In genomic region chr9:95552241-95552640, GRCh38 we compare ENCODE assay signal across 22 cellular contexts. TPM values are rescaled to one million over a fixed set of nuclear protein-coding genes. Genes with fewer than 3 reads are reported as not detected.
DNase-seq lines count a peak whose midpoint lies in the region; ATAC-seq, FAIRE-seq and TF ChIP-seq lines count a peak whose summit lies in the region.
"Had no signal": no experiment of that assay in that cellular context is flagged by ENCODE, and none has a peak within 500 bp of the region (broad histone marks: within the 10 kb centered on the region; RNA-seq: fewer than 3 reads in every experiment).

No MANE protein-coding gene starts in this region.

- CTCF ChIA-PET in H1 (lab: Charles Lee; ENCODE audit: partially characterized antibody) = interaction anchor here (1.4 to 1.7 kb wide), 3 partner anchors 13 to 175 kb away, joined by 4 to 9 read pairs (median 7); no protein-coding TSS in a partner anchor

- H3K4me3 ChIP-seq in H1 (ENCODE audit: extremely low read depth in 1 of 4, insufficient read depth in 2 of 4, low read depth in 3 of 4, low read length in 4 of 4) = peak overlapping the region in 3 of 4 experiments; percentile 45 to 69 (median 45); a peak in 3 of 8 replicates
- no peak overlapping the region for H3K4me3 ChIP-seq in mesenchymal stem cell (ENCODE audit: insufficient read depth in 1 of 2, low read depth in 1 of 2, low read length in 2 of 2)
- no peak overlapping the region for H3K4me3 ChIP-seq in WERI-Rb-1 (ENCODE audit: low read depth, low read length)
- H3K4me3 ChIP-seq: K562 had no signal

- TF ChIP-seq POLR2A in H1 (IDR thresholded peaks at IDR 0.05; ENCODE audit: control extremely low read depth in 1 of 2, low read depth in 2 of 2, low read length in 2 of 2) = no peak

- 11% methylated on average over 7 of the region's 7 CpGs; no CpG with 5 or more reads in 1 of the 2 experiments for WGBS in H1 (ENCODE audit: extremely low coverage in 1 of 2, insufficient coverage in 1 of 2, insufficient read length in 1 of 2, insufficient replicate concordance in 2 of 2, low coverage in 1 of 2, low lambda C conversion rate in 2 of 2, missing lambda C conversion rate in 1 of 2), 2 experiments
- WGBS in mesenchymal stem cell = 55% methylated on average over 4 of the region's 7 CpGs

- DNase-seq in natural killer cell (no peak), H1 (ENCODE audit: low read depth in 1 of 2, low spot score in 2 of 2) (peak in 1 of 2 experiments; percentile 56), mesenchymal stem cell (no peak), DMS 273 (lab: John Stamatoyannopoulos, UW; ENCODE audit: unreplicated experiment) (no peak), WERI-Rb-1 (no peak), nephron progenitor cell (no peak)
- DNase-seq in natural killer cell treated with Interleukin-12 subunit alpha and Interleukin-12 subunit beta and Interleukin-15 and Interleukin-18, amount 100 ng/mL, for 72 hours (ENCODE audit: low spot score) = no peak
- DNase-seq: 8988T, COR-L47, DMS153, GF-D8, GOT3, HFFc6, NCI-H187, NCI-H2227 treated with DMSO at 0.1 percent for 48 hours, NCI-H510A treated with DMSO at 0.1 percent for 48 hours, NCI-H774, OCI-M1 had no signal

- H3K23ac ChIP-seq in H1 (ENCODE audit: insufficient read length) (no peak overlapping the region), mesenchymal stem cell (ENCODE audit: low read length in 2 of 2) (no peak overlapping the region)

- H3K9me3 Mint-ChIP-seq in natural killer cell = no peaks in the 10 kb centered on the region
- no peaks in the 10 kb centered on the region for H3K9me3 Mint-ChIP-seq in natural killer cell treated with Interleukin-12 subunit alpha and Interleukin-12 subunit beta and Interleukin-15 and Interleukin-18, amount 100 ng/mL, for 72 hours
- H3K9me3 Mint-ChIP-seq in nephron progenitor cell = peaks cover 21% of the 10 kb centered on the region

- no peak for TF ChIP-seq RAD21 in H1 (IDR thresholded peaks at IDR 0.05 in 1 of 2, conservative IDR thresholded peaks at IDR 0.05 in 1 of 2; ENCODE audit: low read depth in 2 of 2, low read length in 2 of 2)

- no peak overlapping the region for H4K5ac ChIP-seq in H1 (ENCODE audit: insufficient read length, low read depth, low read length)

- no peak overlapping the region for H2BK120ac ChIP-seq in H1 (replicated peaks; ENCODE audit: low read depth, low read length)
- no peak overlapping the region for H2BK120ac ChIP-seq in mesenchymal stem cell (ENCODE audit: low read depth, low read length)

- H3K36me3 ChIP-seq in H1 (ENCODE audit: control insufficient read depth in 2 of 4, insufficient read depth in 4 of 4, low read length in 3 of 4) (no peaks in the 10 kb centered on the region; a peak in 1 of 8 replicates), mesenchymal stem cell (ENCODE audit: control insufficient read depth in 1 of 2, insufficient read depth in 2 of 2, low read depth in 1 of 2, low read length in 2 of 2) (no peaks in the 10 kb centered on the region), WERI-Rb-1 (no peaks in the 10 kb centered on the region)

- H3K18ac ChIP-seq in H1 (ENCODE audit: extremely low read depth, low read length) (peak overlapping the region; percentile 81; the same call in 1 of the 2 replicates), mesenchymal stem cell (ENCODE audit: low read depth in 1 of 2, low read length in 2 of 2) (no peak overlapping the region)

- no peak for TF ChIP-seq EP300 in H1 (IDR thresholded peaks at IDR 0.05; ENCODE audit: borderline replicate concordance in 1 of 2, low read depth in 2 of 2, low read length in 2 of 2)

- H3K4me3 Mint-ChIP-seq in natural killer cell = peak overlapping the region; percentile 54
- H3K4me3 Mint-ChIP-seq in natural killer cell treated with Interleukin-12 subunit alpha and Interleukin-12 subunit beta and Interleukin-15 and Interleukin-18, amount 100 ng/mL, for 72 hours = no peak overlapping the region
- no peak overlapping the region for H3K4me3 Mint-ChIP-seq in nephron progenitor cell
- H3K4me3 Mint-ChIP-seq: B cell, HFFc6 had no signal

- H3K9me3 ChIP-seq in H1 (ENCODE audit: insufficient read depth in 2 of 2, low read depth in 1 of 2, low read length in 1 of 2) = 0 out of 4 replicates have a peak, but pooled peaks cover 0 to 4% of the 10 kb centered on the region in 2 experiments
- H3K9me3 ChIP-seq in mesenchymal stem cell (ENCODE audit: control insufficient read depth, low read length) = no peaks in the 10 kb centered on the region
- peaks cover 7% of the 10 kb centered on the region for H3K9me3 ChIP-seq in WERI-Rb-1 (ENCODE audit: severe bottlenecking)

- no peak overlapping the region for H2BK20ac ChIP-seq in H1 (ENCODE audit: low read length)

- H3K79me2 ChIP-seq in H1 (ENCODE audit: control insufficient read depth in 1 of 2, insufficient read depth in 2 of 2, low read length in 2 of 2) = 0 out of 4 replicates have a peak, but pooled peaks cover 0 to 2% of the 10 kb centered on the region in 2 experiments

- H3K4me1 Mint-ChIP-seq in natural killer cell (peaks cover 0 to 21% of the 10 kb centered on the region in 2 donors), nephron progenitor cell (peaks cover 14% of the 10 kb centered on the region)
- peaks cover 7 to 10% of the 10 kb centered on the region in 2 donors for H3K4me1 Mint-ChIP-seq in natural killer cell treated with Interleukin-12 subunit alpha and Interleukin-12 subunit beta and Interleukin-15 and Interleukin-18, amount 100 ng/mL, for 72 hours (ENCODE audit: low read depth in 2 of 2)
- H3K4me1 Mint-ChIP-seq: B cell had no signal

- H2AFZ ChIP-seq in H1 (ENCODE audit: low read length) (no peak overlapping the region), mesenchymal stem cell (ENCODE audit: low read depth, low read length) (no peak overlapping the region)

- H3K4me2 ChIP-seq in H1 (ENCODE audit: insufficient read depth in 1 of 2, low read depth in 2 of 2, low read length in 2 of 2) = peak overlapping the region; percentile 93 to 95
- H3K4me2 ChIP-seq in mesenchymal stem cell (ENCODE audit: low read length, poor library complexity, severe bottlenecking) = no peak overlapping the region

- H3K36me3 Mint-ChIP-seq in natural killer cell = peaks cover 7% of the 10 kb centered on the region
- H3K36me3 Mint-ChIP-seq in natural killer cell treated with Interleukin-12 subunit alpha and Interleukin-12 subunit beta and Interleukin-15 and Interleukin-18, amount 100 ng/mL, for 72 hours = no peaks in the 10 kb centered on the region
- peaks cover 7% of the 10 kb centered on the region for H3K36me3 Mint-ChIP-seq in nephron progenitor cell (ENCODE audit: low read depth)

- peak overlapping the region; percentile 44; the same call in 1 of the 2 replicates for H2BK5ac ChIP-seq in H1 (ENCODE audit: low read depth, low read length)
- no peak overlapping the region for H2BK5ac ChIP-seq in mesenchymal stem cell (ENCODE audit: low read depth, low read length, poor library complexity, severe bottlenecking)

- 0 out of 2 replicates have a peak overlapping the region, but pooled peaks have one; percentile 29 for H2BK15ac ChIP-seq in H1 (ENCODE audit: low read length)
- H2BK15ac ChIP-seq in mesenchymal stem cell (ENCODE audit: low read depth, poor library complexity, severe bottlenecking) = no peak overlapping the region

- POLR2A ChIA-PET in H1 (lab: Charles Lee; ENCODE audit: partially characterized antibody) = interaction anchor here (0.8 to 1.2 kb wide), 2 partner anchors 35 to 199 kb away, joined by 3 to 4 read pairs; partner anchors contain the start of gene PTCH1

- no peak for TF ChIP-seq CTCF in natural killer cell (IDR thresholded peaks at IDR 0.05)
- TF ChIP-seq CTCF in H1 (IDR thresholded peaks at IDR 0.05; ENCODE audit: control extremely low read depth in 1 of 3, insufficient read depth in 1 of 3, low read depth in 1 of 3, low read length in 3 of 3) = no peak
- no peak for TF ChIP-seq CTCF in WERI-Rb-1 (IDR thresholded peaks at IDR 0.05; ENCODE audit: low read depth, low read length)
- no peak for TF ChIP-seq CTCF in nephron progenitor cell (IDR thresholded peaks at IDR 0.05)

- intact Hi-C loops in natural killer cell (cut with micrococcal nuclease) = no loop called here

- no peak overlapping the region for H3K56ac ChIP-seq in H1 (replicated peaks; ENCODE audit: insufficient read length, low read depth, low read length)

- H3K27me3 ChIP-seq in H1 (replicated peaks in 1 of 4; ENCODE audit: control insufficient read depth in 3 of 4, extremely low read depth in 1 of 4, insufficient read depth in 3 of 4, low read length in 3 of 4) (peaks cover 30 to 70% (median 50%) of the 10 kb centered on the region in 4 experiments), mesenchymal stem cell (ENCODE audit: control insufficient read depth in 1 of 2, insufficient read depth in 1 of 2, low read length in 2 of 2) (peaks cover 6 to 39% of the 10 kb centered on the region in 2 experiments), WERI-Rb-1 (ENCODE audit: insufficient read depth, low read depth, severe bottlenecking) (no peaks in the 10 kb centered on the region)

- H3K79me1 ChIP-seq in H1 (ENCODE audit: low read depth, low read length) (peaks cover 2% of the 10 kb centered on the region), mesenchymal stem cell (replicated peaks; ENCODE audit: low read length, poor library complexity, severe bottlenecking) (no peaks in the 10 kb centered on the region)

- H3K4me1 ChIP-seq in H1 (replicated peaks in 1 of 4; ENCODE audit: control insufficient read depth in 3 of 4, insufficient read depth in 4 of 4, low read length in 3 of 4) = peaks cover 0 to 20% (median 8%) of the 10 kb centered on the region in 4 experiments; a peak in 6 of 7 replicates
- peaks cover 7% of the 10 kb centered on the region for H3K4me1 ChIP-seq in mesenchymal stem cell (ENCODE audit: control insufficient read depth, insufficient read depth, low read depth, low read length)

- no peak overlapping the region for H2BK12ac ChIP-seq in H1 (ENCODE audit: low read depth, low read length)
- no peak overlapping the region for H2BK12ac ChIP-seq in mesenchymal stem cell (ENCODE audit: low read length in 2 of 2)

- H3K23me2 ChIP-seq in H1 (ENCODE audit: low read depth, low read length) = peaks cover 6% of the 10 kb centered on the region

- FAIRE-seq in H1 (lab: Jason Lieb, UNC) = no peak
- FAIRE-seq: K562 had no signal

- H3K27ac ChIP-seq in H1 (ENCODE audit: low read depth, low read length) (no peak overlapping the region), mesenchymal stem cell (ENCODE audit: low read length, poor library complexity, severe bottlenecking) (no peak overlapping the region), WERI-Rb-1 (no peak overlapping the region)
- H3K27ac ChIP-seq: HL-60 had no signal

- H4K20me1 ChIP-seq in H1 (replicated peaks in 1 of 2; ENCODE audit: control insufficient read depth in 1 of 2, insufficient read depth in 2 of 2, low read length in 2 of 2) = peaks cover 0 to 4% of the 10 kb centered on the region in 2 experiments

- peaks cover 37 to 70% of the 10 kb centered on the region in 2 donors for H3K27me3 Mint-ChIP-seq in natural killer cell (ENCODE audit: low read depth in 2 of 2)
- H3K27me3 Mint-ChIP-seq in natural killer cell treated with Interleukin-12 subunit alpha and Interleukin-12 subunit beta and Interleukin-15 and Interleukin-18, amount 100 ng/mL, for 72 hours = peaks cover 43 to 52% of the 10 kb centered on the region in 2 donors
- peaks cover 59% of the 10 kb centered on the region for H3K27me3 Mint-ChIP-seq in nephron progenitor cell (ENCODE audit: low read depth, poor library complexity)

- H3K4ac ChIP-seq in H1 (replicated peaks; ENCODE audit: insufficient read length, low read depth, low read length) (peak overlapping the region; percentile 80), mesenchymal stem cell (ENCODE audit: low read depth in 1 of 2, low read length in 2 of 2) (no peak overlapping the region)

- H4K91ac ChIP-seq in H1 (replicated peaks; ENCODE audit: insufficient read length, low read length) (no peak overlapping the region), mesenchymal stem cell (ENCODE audit: low read length) (no peak overlapping the region)

- ATAC-seq in natural killer cell = no peak
- ATAC-seq in natural killer cell treated with Interleukin-12 subunit alpha and Interleukin-12 subunit beta and Interleukin-15 and Interleukin-18, amount 100 ng/mL, for 72 hours = no peak
- no peak for ATAC-seq in HG03025 (IDR thresholded peaks at IDR 0.05; ENCODE audit: low FRiP score, unreplicated experiment)

- no peak overlapping the region for H3K9ac ChIP-seq in H1 (replicated peaks in 1 of 4; ENCODE audit: extremely low read depth in 1 of 4, low read depth in 3 of 4, low read length in 3 of 4)
- no peak overlapping the region for H3K9ac ChIP-seq in mesenchymal stem cell (ENCODE audit: low read length)

- H2AK5ac ChIP-seq in H1 (ENCODE audit: low read depth, low read length) = no peak overlapping the region
- H2AK5ac ChIP-seq in mesenchymal stem cell (ENCODE audit: low read length, severe bottlenecking) = no peak overlapping the region

- no peak overlapping the region for H3K14ac ChIP-seq in H1 (ENCODE audit: insufficient read length)
- H3K14ac ChIP-seq in mesenchymal stem cell (ENCODE audit: low read length in 2 of 2) = peak overlapping the region in 1 of 2 experiments; percentile 9

- H3K27ac Mint-ChIP-seq in natural killer cell (no peak overlapping the region), nephron progenitor cell (no peak overlapping the region)
- H3K27ac Mint-ChIP-seq in natural killer cell treated with Interleukin-12 subunit alpha and Interleukin-12 subunit beta and Interleukin-15 and Interleukin-18, amount 100 ng/mL, for 72 hours = no peak overlapping the region
- H3K27ac Mint-ChIP-seq: B cell, HFFc6 had no signal

- H4K8ac ChIP-seq in H1 (ENCODE audit: extremely low read depth, insufficient read depth, low read length) (no peak overlapping the region), mesenchymal stem cell (ENCODE audit: low read length) (peak overlapping the region; percentile 30)

RNA-seq across cellular contexts. Expression of gene PTCH1, which starts 35.5 kb away (rescaled TPM):
- total RNA-seq in natural killer cell = 100 to 1,000 TPM in 1 of 3 donors, 10 to 100 TPM in 2; 60.9 to 127 (median 82.1) TPM
- 10 to 100 TPM; 15.2 to 15.9 TPM for total RNA-seq in natural killer cell treated with Interleukin-12 subunit alpha and Interleukin-12 subunit beta and Interleukin-15 and Interleukin-18, amount 100 ng/mL, for 72 hours
- 34.1 and 42.3 TPM in 2 replicates for total RNA-seq in H1 (2021; fragmentation: NEBNext Ultra II Directional; extraction: Animal tissue kit (Norgen Biotek cat#: 25700))
- polyA plus RNA-seq in H1 (2011; rRNA removed) = 6.4 and 17.9 TPM in 2 replicates
- 6.7 TPM for polyA plus RNA-seq in H1 (2011; cell fraction: cytosol; rRNA removed)
- 30.2 TPM for polyA plus RNA-seq in H1 (2011; cell fraction: nucleus; rRNA removed)
- polyA plus RNA-seq in H1 (2012, experiment 1 of 2) = 8.8 to 11.1 TPM (median 10.7 TPM) in 4 replicates
- polyA plus RNA-seq in H1 (2012, experiment 2 of 2) = 14.3 TPM
- polyA plus RNA-seq in H1 (2013, experiment 1 of 2) = 12.6 TPM
- 12.5 TPM for polyA plus RNA-seq in H1 (2013, experiment 2 of 2)
- polyA minus RNA-seq in H1 (2011; rRNA and poly(A)+ RNA removed) = 18.6 and 19.0 TPM in 2 replicates
- 24.4 TPM for polyA minus RNA-seq in H1 (2011; cell fraction: cytosol; rRNA and poly(A)+ RNA removed)
- polyA minus RNA-seq in H1 (2011; cell fraction: nucleus; rRNA and poly(A)+ RNA removed) = 60.1 TPM
- polyA plus RNA-seq in mesenchymal stem cell (2013, experiment 1 of 2) = 8.7 TPM
- 9.5 TPM for polyA plus RNA-seq in mesenchymal stem cell (2013, experiment 2 of 2)

Comparison
In these comparisons a context has a peak if more than half of its experiments do, and no peak if none do; other contexts are left out.
1. H3K4me3 ChIP-seq: peak in H1 (3 of 4); none in mesenchymal stem cell (0 of 2) and WERI-Rb-1 (single experiment).